In genomic region chr17:64741038-64741641, GRCh38 we compare ENCODE assay signal across 11 cellular contexts.
DNase-seq lines count a peak whose midpoint lies in the region; TF ChIP-seq lines count a peak whose summit lies in the region.
"Had no signal": no experiment of that assay in that cellular context is flagged by ENCODE, and none has a peak within 500 bp of the region (broad histone marks: within the 10 kb centered on the region; RNA-seq: fewer than 3 reads in every experiment).

No MANE protein-coding gene starts in this region.

- H3K36me3 ChIP-seq in ascending aorta (no peaks in the 10 kb centered on the region), right atrium auricular region (no peaks in the 10 kb centered on the region)

- H3K27ac Mint-ChIP-seq in activated CD4-positive, alpha-beta T cell treated with anti-CD3 and anti-CD28 coated beads, Interleukin-2, amount 10 ng/mL, durations not matched to agents 7 days and 5 days = no peak overlapping the region
- H3K27ac Mint-ChIP-seq: activated CD8-positive, alpha-beta T cell treated with anti-CD3 and anti-CD28 coated beads, Interleukin-2, amount 10 ng/mL, durations not matched to agents 7 days and 5 days; effector memory CD8-positive, alpha-beta T cell had no signal

- no peak overlapping the region for H3K4me3 ChIP-seq in ascending aorta
- no peak overlapping the region for H3K4me3 ChIP-seq in right atrium auricular region

- no peak for TF ChIP-seq CTCF in ascending aorta (IDR thresholded peaks at IDR 0.05)
- TF ChIP-seq CTCF in right atrium auricular region (IDR thresholded peaks at IDR 0.05) = no peak

- no peak overlapping the region for H3K4me3 Mint-ChIP-seq in activated CD4-positive, alpha-beta T cell treated with anti-CD3 and anti-CD28 coated beads, Interleukin-2, amount 10 ng/mL, durations not matched to agents 7 days and 5 days
- H3K4me3 Mint-ChIP-seq: activated CD8-positive, alpha-beta T cell treated with anti-CD3 and anti-CD28 coated beads, Interleukin-2, amount 10 ng/mL, durations not matched to agents 7 days and 5 days; effector memory CD8-positive, alpha-beta T cell had no signal

- H3K27me3 Mint-ChIP-seq in activated CD4-positive, alpha-beta T cell treated with anti-CD3 and anti-CD28 coated beads, Interleukin-2, amount 10 ng/mL, durations not matched to agents 7 days and 5 days = no peaks in the 10 kb centered on the region
- H3K27me3 Mint-ChIP-seq: effector memory CD8-positive, alpha-beta T cell had no signal

- H3K4me1 ChIP-seq in ascending aorta = peaks cover 0 to 25% of the 10 kb centered on the region in 2 donors
- H3K4me1 ChIP-seq in right atrium auricular region = peaks cover 0 to 36% of the 10 kb centered on the region in 2 donors

- intact Hi-C loops in ascending aorta (cut with DNase I) = loop anchor here (5.0 kb wide), 1 partner anchor 79 kb away; the partner anchor contains the start of gene SMURF2

- CTCF ChIA-PET in HEK293T (lab: Yijun Ruan, JAX) = no interaction called here
- CTCF ChIA-PET in activated CD4-positive, alpha-beta T cell treated with anti-CD3 and anti-CD28 coated beads, Interleukin-2, amount 10 ng/mL, durations not matched to agents 7 days and 5 days (lab: Charles Lee) = no interaction called here

- no peaks in the 10 kb centered on the region for H3K36me3 Mint-ChIP-seq in activated CD4-positive, alpha-beta T cell treated with anti-CD3 and anti-CD28 coated beads, Interleukin-2, amount 10 ng/mL, durations not matched to agents 7 days and 5 days (ENCODE audit: low read depth)

- DNase-seq in Daoy (ENCODE audit: low read depth) = peak; percentile 74
- DNase-seq in ascending aorta (ENCODE audit: low spot score in 2 of 2) = peak; percentile 29 to 75
- DNase-seq in right atrium auricular region (ENCODE audit: low spot score) = no peak
- peak; percentile 71 for DNase-seq in renal cortical epithelial cell (ENCODE audit: low read depth)
- no peak for DNase-seq in HEK293T (ENCODE audit: extremely low spot score)
- no peak for DNase-seq in stimulated activated CD4-positive, alpha-beta T cell treated with anti-CD3 and anti-CD28 coated beads, Interleukin-4, amount 100 ng/mL, for 24 hours
- DNase-seq in NCI-H2196 treated with DMSO at 0.1 percent for 48 hours (lab: John Stamatoyannopoulos, UW; ENCODE audit: unreplicated experiment) = no peak
- no peak for DNase-seq in activated CD4-positive, alpha-beta T cell treated with anti-CD3 and anti-CD28 coated beads, Interleukin-2, amount 10 ng/mL, durations not matched to agents 7 days and 5 days
- DNase-seq: activated CD8-positive, alpha-beta T cell treated with anti-CD3 and anti-CD28 coated beads, Interleukin-2, amount 10 ng/mL, durations not matched to agents 7 days and 5 days; DMS53; effector memory CD8-positive, alpha-beta T cell had no signal

- H3K9me3 Mint-ChIP-seq in activated CD4-positive, alpha-beta T cell treated with anti-CD3 and anti-CD28 coated beads, Interleukin-2, amount 10 ng/mL, durations not matched to agents 7 days and 5 days = no peaks in the 10 kb centered on the region
- H3K9me3 Mint-ChIP-seq: effector memory CD8-positive, alpha-beta T cell had no signal

- no peaks in the 10 kb centered on the region for H3K9me3 ChIP-seq in ascending aorta
- H3K9me3 ChIP-seq in right atrium auricular region = no peaks in the 10 kb centered on the region

- H3K27me3 ChIP-seq in ascending aorta (no peaks in the 10 kb centered on the region), right atrium auricular region (no peaks in the 10 kb centered on the region)

- POLR2A ChIA-PET in HEK293T (lab: Yijun Ruan, JAX) = no interaction called here
- POLR2A ChIA-PET in activated CD4-positive, alpha-beta T cell treated with anti-CD3 and anti-CD28 coated beads, Interleukin-2, amount 10 ng/mL, durations not matched to agents 7 days and 5 days (lab: Charles Lee) = no interaction called here

- H3K27ac ChIP-seq in ascending aorta = peak overlapping the region; percentile 74 to 80
- H3K27ac ChIP-seq in right atrium auricular region = peak overlapping the region; percentile 58 to 64

- H3K4me1 Mint-ChIP-seq in activated CD4-positive, alpha-beta T cell treated with anti-CD3 and anti-CD28 coated beads, Interleukin-2, amount 10 ng/mL, durations not matched to agents 7 days and 5 days = peaks cover 10% of the 10 kb centered on the region

TF ChIP-seq in HEK293T, 16 proteins besides CTCF, POLR2A, EP300 and RAD21:
- TF ChIP-seq SUZ12 (IDR thresholded peaks at IDR 0.05) = no peak
- no peak for TF ChIP-seq BHLHE40 (IDR thresholded peaks at IDR 0.05; ENCODE audit: borderline replicate concordance)
- TF ChIP-seq FOXK2 (IDR thresholded peaks at IDR 0.05) = no peak
- TF ChIP-seq NFRKB (IDR thresholded peaks at IDR 0.05) = no peak
- no peak for TF ChIP-seq SP1 (IDR thresholded peaks at IDR 0.05)
- TF ChIP-seq FOXM1 (IDR thresholded peaks at IDR 0.05; ENCODE audit: borderline replicate concordance) = no peak
- TF ChIP-seq CTBP1 (IDR thresholded peaks at IDR 0.05; ENCODE audit: borderline replicate concordance) = no peak
- TF ChIP-seq ZNF384 (IDR thresholded peaks at IDR 0.05) = no peak
- no peak for TF ChIP-seq LEF1 (IDR thresholded peaks at IDR 0.05; ENCODE audit: borderline replicate concordance)
- TF ChIP-seq, protein P1, sequence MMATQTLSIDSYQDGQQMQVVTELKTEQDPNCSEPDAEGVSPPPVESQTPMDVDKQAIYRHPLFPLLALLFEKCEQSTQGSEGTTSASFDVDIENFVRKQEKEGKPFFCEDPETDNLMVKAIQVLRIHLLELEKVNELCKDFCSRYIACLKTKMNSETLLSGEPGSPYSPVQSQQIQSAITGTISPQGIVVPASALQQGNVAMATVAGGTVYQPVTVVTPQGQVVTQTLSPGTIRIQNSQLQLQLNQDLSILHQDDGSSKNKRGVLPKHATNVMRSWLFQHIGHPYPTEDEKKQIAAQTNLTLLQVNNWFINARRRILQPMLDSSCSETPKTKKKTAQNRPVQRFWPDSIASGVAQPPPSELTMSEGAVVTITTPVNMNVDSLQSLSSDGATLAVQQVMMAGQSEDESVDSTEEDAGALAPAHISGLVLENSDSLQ (IDR thresholded peaks at IDR 0.05) = no peak
- TF ChIP-seq ARNT (IDR thresholded peaks at IDR 0.05) = no peak
- no peak for TF ChIP-seq TARDBP (IDR thresholded peaks at IDR 0.05)
- no peak for TF ChIP-seq HDGF (IDR thresholded peaks at IDR 0.05; ENCODE audit: borderline replicate concordance)
- no peak for TF ChIP-seq FOXA1 (IDR thresholded peaks at IDR 0.05)

Comparison
In these comparisons a context has a peak if more than half of its experiments do, and no peak if none do; other contexts are left out.
1. DNase-seq: peak in Daoy (single experiment), ascending aorta (2 of 2) and renal cortical epithelial cell (single experiment); none in right atrium auricular region (single experiment), HEK293T (single experiment), stimulated activated CD4-positive, alpha-beta T cell treated with anti-CD3 and anti-CD28 coated beads, Interleukin-4, amount 100 ng/mL, for 24 hours (single experiment), NCI-H2196 treated with DMSO at 0.1 percent for 48 hours (single experiment) and activated CD4-positive, alpha-beta T cell treated with anti-CD3 and anti-CD28 coated beads, Interleukin-2, amount 10 ng/mL, durations not matched to agents 7 days and 5 days (single experiment).